ENCODE assay signal across 8 cellular contexts in the genomic region with DNA sequence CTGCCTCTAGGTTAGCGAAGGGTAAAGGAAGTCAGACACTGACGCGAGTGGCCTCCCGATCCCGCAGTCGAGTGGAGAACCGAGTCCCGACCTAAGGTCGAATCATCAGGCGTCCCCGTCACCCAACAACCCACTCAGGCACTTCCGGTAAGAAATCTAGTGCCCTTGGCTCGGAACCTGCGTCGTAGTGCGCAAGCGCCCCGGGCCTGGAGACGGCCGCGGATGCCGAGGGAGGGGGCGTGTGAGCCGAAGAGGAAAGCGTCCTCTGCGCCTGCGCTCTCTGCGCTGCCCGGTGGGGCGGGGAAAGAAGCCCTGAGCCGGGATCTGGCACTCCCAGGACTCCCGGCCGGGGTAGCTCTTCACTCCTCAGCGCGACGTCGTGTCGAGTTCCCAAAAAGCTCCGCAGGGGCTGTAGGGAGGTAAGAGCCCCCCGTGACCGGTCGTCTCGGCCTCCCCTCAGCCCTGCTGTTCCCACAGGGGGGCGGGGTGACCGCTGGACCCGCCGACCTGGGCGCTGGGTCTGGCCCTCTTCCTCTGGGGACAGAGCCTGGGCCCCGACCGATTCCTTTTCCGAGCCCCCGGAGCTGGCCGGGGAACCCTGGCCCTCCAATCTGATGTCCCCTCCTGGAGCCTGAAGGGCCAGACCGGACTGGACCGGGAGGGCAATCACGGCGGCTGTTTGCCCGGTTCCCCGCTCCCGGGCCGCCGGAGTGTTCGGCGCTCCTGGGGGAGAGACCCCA. TPM values are rescaled to one million over a fixed set of nuclear protein-coding genes. Genes with fewer than 3 reads are reported as not detected.
DNase-seq lines count a peak whose midpoint lies in the region; ATAC-seq and TF ChIP-seq lines count a peak whose summit lies in the region.

A gene (plus strand): TSS at position 330 of the 740 bp plus-strand sequence. CDS start 26,084 bp downstream, outside the sequence.

- peak; percentile 76 for DNase-seq in AG04449 (ENCODE audit: low read depth, low spot score)
- DNase-seq in NCI-H2227 (lab: John Stamatoyannopoulos, UW; ENCODE audit: unreplicated experiment) = peak; percentile 97
- peak; percentile 98 to 99 for DNase-seq in cardiac fibroblast (ENCODE audit: low read depth in 2 of 2)
- DNase-seq in iPS-NIHi7 (ENCODE audit: extremely low spot score) = peak; percentile 99
- peak; percentile 97 for DNase-seq in smooth muscle cell (lab: John Stamatoyannopoulos, UW; ENCODE audit: unreplicated experiment)

- under 1% methylated on average over 63 of the region's 64 CpGs for WGBS in smooth muscle cell (ENCODE audit: low lambda C conversion rate)

- peak; percentile 89 for ATAC-seq in GM18907 (IDR thresholded peaks at IDR 0.05; ENCODE audit: unreplicated experiment)
- ATAC-seq in HG03159 (IDR thresholded peaks at IDR 0.05; ENCODE audit: unreplicated experiment) = peak; percentile 88

- H3K9me3 ChIP-seq in smooth muscle cell (replicated peaks; ENCODE audit: low read depth) = no peaks in the 10 kb centered on the region

- H3F3A ChIP-seq in smooth muscle cell (ENCODE audit: low read depth) = no peaks in the 10 kb centered on the region

- H3K79me2 ChIP-seq in smooth muscle cell (ENCODE audit: low read depth) = peaks cover 47% of the 10 kb centered on the region

- peak within 1 kb of the TSS; percentile 96 for H3K4me2 ChIP-seq in smooth muscle cell

- peaks cover 16% of the 10 kb centered on the region for H3K4me1 ChIP-seq in smooth muscle cell (ENCODE audit: low read depth)

- POLR2A ChIA-PET in AG04449 (lab: Yijun Ruan, JAX) = no interaction called here

- peak within 1 kb of the TSS; percentile 89 for H2AFZ ChIP-seq in smooth muscle cell (ENCODE audit: low read depth)

- H4K20me1 ChIP-seq in smooth muscle cell (ENCODE audit: low read depth) = peaks cover 40% of the 10 kb centered on the region

- H3K36me3 ChIP-seq in smooth muscle cell (ENCODE audit: low read depth) = no peaks in the 10 kb centered on the region

- H3K9ac ChIP-seq in smooth muscle cell (ENCODE audit: low read depth) = peak within 1 kb of the TSS; percentile 96

- H3K4me3 ChIP-seq in AG04449 (ENCODE audit: low read depth, low read length) (peak within 1 kb of the TSS; percentile 78), WI38 (ENCODE audit: low read depth, low read length) (peak within 1 kb of the TSS; percentile 93), cardiac fibroblast (replicated peaks in 1 of 2; ENCODE audit: low read depth in 2 of 2, low read length in 2 of 2) (peak within 1 kb of the TSS; percentile 89 to 90), smooth muscle cell (peak within 1 kb of the TSS; percentile 97)

- TF ChIP-seq CTCF in AG04449 (IDR thresholded peaks at IDR 0.05; ENCODE audit: insufficient read depth, low read length, missing control alignments) (no peak), WI38 (IDR thresholded peaks at IDR 0.05; ENCODE audit: low read depth, low read length) (no peak), cardiac fibroblast (IDR thresholded peaks at IDR 0.05; ENCODE audit: low read depth, low read length) (no peak), smooth muscle cell (IDR thresholded peaks at IDR 0.05; ENCODE audit: borderline replicate concordance, insufficient read depth, poor library complexity, severe bottlenecking) (peak; percentile 22)

- no peaks in the 10 kb centered on the region for H3K27me3 ChIP-seq in smooth muscle cell (ENCODE audit: low read depth)

- peak within 1 kb of the TSS; percentile 93 for H3K27ac ChIP-seq in smooth muscle cell (ENCODE audit: low read depth)

- CTCF ChIA-PET in AG04449 (lab: Yijun Ruan, JAX) = no interaction called here

RNA-seq across cellular contexts. Expression of the gene that starts here (rescaled TPM):
- 40.9 and 52.4 TPM in 2 replicates for total RNA-seq in smooth muscle cell
- 16.5 and 18.9 TPM in 2 replicates for polyA plus RNA-seq in smooth muscle cell

Comparison
In these comparisons a context has a peak if more than half of its experiments do, and no peak if none do; other contexts are left out.
1. Peak in every context shown above with its lines: DNase-seq, ATAC-seq, H3K4me3 ChIP-seq and H3K27ac ChIP-seq.